22 cellular contexts compared by ENCODE assay signal in the genomic region with DNA sequence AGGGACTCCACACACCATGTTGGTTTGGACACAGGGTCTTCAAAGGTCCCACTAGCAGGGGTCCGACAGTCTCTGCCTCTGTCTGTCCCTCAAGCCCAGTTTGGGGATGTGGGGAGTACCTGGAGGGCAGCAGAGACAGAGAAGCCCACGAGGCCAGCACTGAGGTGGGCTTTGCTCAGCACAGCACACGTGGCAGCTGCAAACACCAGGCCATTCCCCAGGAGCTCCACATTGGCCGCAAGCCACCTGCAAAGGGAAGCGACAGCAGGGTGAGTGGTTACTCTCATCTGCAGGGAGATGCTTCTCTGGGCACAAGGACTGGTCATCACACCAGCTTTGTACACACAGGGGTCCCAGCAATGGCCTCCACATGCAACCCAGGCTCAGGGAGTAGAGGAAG.
DNase-seq lines count a peak whose midpoint lies in the region; ATAC-seq, FAIRE-seq and TF ChIP-seq lines count a peak whose summit lies in the region.
"Had no signal": no experiment of that assay in that cellular context is flagged by ENCODE, and none has a peak within 500 bp of the region (broad histone marks: within the 10 kb centered on the region; RNA-seq: fewer than 3 reads in every experiment).

No MANE protein-coding gene starts in this region.

- POLR2A ChIA-PET in HepG2 (lab: Yijun Ruan, JAX) (interaction anchor here (2.5 kb wide), 1 partner anchor 12 kb away, joined by 6 read pairs; no protein-coding TSS in a partner anchor), IMR-90 (lab: Charles Lee; ENCODE audit: unreplicated experiment) (no interaction called here)

- H4K5ac ChIP-seq in IMR-90 (ENCODE audit: low read depth, low read length), result no peak overlapping the region

- H2AFZ ChIP-seq in HepG2 (ENCODE audit: low read length) (no peak overlapping the region), IMR-90 (replicated peaks; ENCODE audit: low read length, poor library complexity) (no peak overlapping the region), mesenchymal stem cell (ENCODE audit: low read depth, low read length) (no peak overlapping the region)

- CTCF ChIA-PET in HepG2 (lab: Yijun Ruan, JAX; ENCODE audit: low intra/inter-chr PET ratio, low total read pairs) (no interaction called here), IMR-90 (lab: Yijun Ruan, JAX) (no interaction called here)

- H3K9ac ChIP-seq in HepG2 (ENCODE audit: insufficient read depth, low read depth, low read length) (no peak overlapping the region), IMR-90 (ENCODE audit: low read depth, low read length) (no peak overlapping the region), mesenchymal stem cell (ENCODE audit: low read length) (no peak overlapping the region)
- H3K9ac ChIP-seq: BLaER1 treated with 17β-estradiol and CSF1 and Interleukin-3, amounts not matched to agents 10 nM and 100 nM had no signal

- intact Hi-C loops in HepG2 (cut with micrococcal nuclease; ENCODE audit: unreplicated experiment) (no loop called here), right lobe of liver (cut with DNase I) (no loop called here), IMR-90 (cut with micrococcal nuclease) (no loop called here), ascending aorta (cut with DNase I) (no loop called here)

- 80% methylated on average over 5 of the region's 5 CpGs for WGBS in HepG2 (ENCODE audit: low lambda C conversion rate)
- 60% methylated on average over 2 of the region's 5 CpGs for WGBS in right lobe of liver (ENCODE audit: insufficient coverage, low coverage, low lambda C conversion rate, missing lambda C conversion rate)
- 0% methylated on average over 1 of the region's 5 CpGs; no CpG with 5 or more reads in 1 of the 2 experiments for WGBS in IMR-90 (ENCODE audit: extremely low coverage in 2 of 2, insufficient read length in 1 of 2), 2 experiments
- WGBS in mesenchymal stem cell, result 60% methylated on average over 5 of the region's 5 CpGs

- H3K9me3 ChIP-seq in HepG2 (ENCODE audit: low read length) (peaks cover 14% of the 10 kb centered on the region; the same call in 1 of the 2 replicates), right lobe of liver (no peaks in the 10 kb centered on the region), IMR-90 (ENCODE audit: control insufficient read depth, insufficient read depth, low read length) (peaks cover 17% of the 10 kb centered on the region), mesenchymal stem cell (ENCODE audit: control insufficient read depth, low read length) (peaks cover 21% of the 10 kb centered on the region), ascending aorta (peaks cover 7 to 12% of the 10 kb centered on the region in 2 donors)
- H3K9me3 ChIP-seq: Caco-2 had no signal

- H3K9me1 ChIP-seq in IMR-90 (ENCODE audit: insufficient read depth, low read length), result no peaks in the 10 kb centered on the region

- no peak overlapping the region for H2BK120ac ChIP-seq in IMR-90 (ENCODE audit: low read depth, low read length)
- no peak overlapping the region for H2BK120ac ChIP-seq in mesenchymal stem cell (ENCODE audit: low read depth, low read length)

- no peak overlapping the region for H3K18ac ChIP-seq in IMR-90 (ENCODE audit: low read depth, low read length)
- no peak overlapping the region for H3K18ac ChIP-seq in mesenchymal stem cell (ENCODE audit: low read depth in 1 of 2, low read length in 2 of 2)

- no peak for DNase-seq in HepG2 (ENCODE audit: low spot score)
- DNase-seq in right lobe of liver, result no peak
- DNase-seq in IMR-90, result no peak
- no peak for DNase-seq in mesenchymal stem cell
- no peak for DNase-seq in RPMI8226
- no peak for DNase-seq in ascending aorta (ENCODE audit: low spot score in 2 of 2)
- DNase-seq: ACHN; BE2C; Caco-2; Calu3; CD4-positive, alpha-beta T cell; CD8-positive, alpha-beta T cell; DMS79 treated with DMSO at 0.1 percent for 48 hours; GF-D8 had no signal

- H2BK20ac ChIP-seq in IMR-90 (ENCODE audit: low read depth, low read length), result no peak overlapping the region

- H3K27me3 ChIP-seq in HepG2 (ENCODE audit: control insufficient read depth in 1 of 2, insufficient read depth in 2 of 2, low read length in 2 of 2), result no peaks in the 10 kb centered on the region
- H3K27me3 ChIP-seq in right lobe of liver, result no peaks in the 10 kb centered on the region
- H3K27me3 ChIP-seq in IMR-90 (ENCODE audit: control insufficient read depth, insufficient read depth, low read length), result no peaks in the 10 kb centered on the region; the same call in 1 of the 2 replicates
- peaks cover 16 to 33% of the 10 kb centered on the region in 2 experiments for H3K27me3 ChIP-seq in mesenchymal stem cell (ENCODE audit: control insufficient read depth in 1 of 2, insufficient read depth in 1 of 2, low read length in 2 of 2)
- H3K27me3 ChIP-seq in ascending aorta, result no peaks in the 10 kb centered on the region
- H3K27me3 ChIP-seq: BE2C had no signal

- peak overlapping the region; percentile 42 for H2AK9ac ChIP-seq in IMR-90 (replicated peaks; ENCODE audit: low read depth, low read length, poor library complexity)

- TF ChIP-seq EP300 in HepG2 (IDR thresholded peaks at IDR 0.05; ENCODE audit: low read depth in 2 of 2, low read length in 2 of 2) (no peak), HepG2 (CRISPR knock-in tag; IDR thresholded peaks at IDR 0.05; ENCODE audit: borderline replicate concordance) (no peak)

- H3K79me1 ChIP-seq in IMR-90 (ENCODE audit: low read depth in 1 of 2, low read length in 2 of 2), result no peaks in the 10 kb centered on the region
- H3K79me1 ChIP-seq in mesenchymal stem cell (replicated peaks; ENCODE audit: low read length, poor library complexity, severe bottlenecking), result no peaks in the 10 kb centered on the region

- TF ChIP-seq CTCF in HepG2 (CRISPR knock-in tag; IDR thresholded peaks at IDR 0.05) (no peak), right lobe of liver (IDR thresholded peaks at IDR 0.05) (no peak), IMR-90 (conservative IDR thresholded peaks at IDR 0.05; ENCODE audit: low read depth, low read length) (no peak), ascending aorta (IDR thresholded peaks at IDR 0.05) (no peak)

- peak; percentile 11; the same call in 1 of the 3 replicates for ATAC-seq in HepG2
- ATAC-seq in right lobe of liver, result no peak
- ATAC-seq in IMR-90 (ENCODE audit: low read depth), result no peak
- ATAC-seq: CD8-positive, alpha-beta T cell had no signal

- H3K4ac ChIP-seq in IMR-90 (ENCODE audit: low read depth, low read length) (no peak overlapping the region), mesenchymal stem cell (ENCODE audit: low read depth in 1 of 2, low read length in 2 of 2) (no peak overlapping the region)

- H4K8ac ChIP-seq in IMR-90 (ENCODE audit: low read depth in 2 of 2, low read length in 2 of 2) (no peak overlapping the region), mesenchymal stem cell (ENCODE audit: low read length) (no peak overlapping the region)

- H4K91ac ChIP-seq in IMR-90 (ENCODE audit: insufficient read depth, low read depth, low read length) (no peak overlapping the region), mesenchymal stem cell (ENCODE audit: low read length) (no peak overlapping the region)

- no peak overlapping the region for H3K14ac ChIP-seq in IMR-90 (replicated peaks; ENCODE audit: low read depth, low read length)
- H3K14ac ChIP-seq in mesenchymal stem cell (ENCODE audit: low read length in 2 of 2), result no peak overlapping the region

- no peak overlapping the region for H2BK12ac ChIP-seq in mesenchymal stem cell (ENCODE audit: low read length in 2 of 2)

- peaks cover 75 to 99% of the 10 kb centered on the region in 2 experiments for H3K36me3 ChIP-seq in HepG2 (replicated peaks in 1 of 2; ENCODE audit: control insufficient read depth in 1 of 2, insufficient read depth in 2 of 2, low read length in 2 of 2)
- peaks cover 0 to 89% (median 42%) of the 10 kb centered on the region in 4 donors for H3K36me3 ChIP-seq in right lobe of liver
- H3K36me3 ChIP-seq in IMR-90 (ENCODE audit: control insufficient read depth, insufficient read depth, low read length), result peaks cover 3% of the 10 kb centered on the region; the same call in 1 of the 2 replicates
- H3K36me3 ChIP-seq in mesenchymal stem cell (ENCODE audit: control insufficient read depth in 1 of 2, insufficient read depth in 2 of 2, low read depth in 1 of 2, low read length in 2 of 2), result peaks cover 0 to 28% of the 10 kb centered on the region in 2 experiments
- H3K36me3 ChIP-seq in ascending aorta, result no peaks in the 10 kb centered on the region
- H3K36me3 ChIP-seq: BE2C had no signal

- BruUV-seq in HepG2 (replicated peaks; lab: Mats Ljungman, UMichigan) (no TSS peak), IMR-90 (replicated peaks; lab: Mats Ljungman, UMichigan) (no TSS peak)

- dilution Hi-C loops in IMR-90 (cut with HindIII; ENCODE audit: low sequenced_read_pairs, unreplicated experiment), result no loop called here

- H3K27ac ChIP-seq in HepG2 (ENCODE audit: extremely low read length, insufficient read depth, low read length) (no peak overlapping the region), right lobe of liver (no peak overlapping the region), IMR-90 (ENCODE audit: insufficient read depth, low read length) (no peak overlapping the region), mesenchymal stem cell (ENCODE audit: low read length, poor library complexity, severe bottlenecking) (no peak overlapping the region), ascending aorta (no peak overlapping the region)
- H3K27ac ChIP-seq: 22Rv1; BLaER1 treated with 17β-estradiol and CSF1 and Interleukin-3, amounts not matched to agents 10 nM and 100 nM; C4-2B had no signal

- in situ Hi-C loops in HepG2 (cut with HindIII; ENCODE audit: extremely low pct_ligation_motif_present, low pct_unique_long_range_greater_than_20kb), result no loop called here
- in situ Hi-C loops in IMR-90 (cut with MboI; ENCODE audit: low sequenced_read_pairs), result no loop called here

- H3K4me3 ChIP-seq in HepG2 (replicated peaks in 1 of 3; ENCODE audit: insufficient read depth in 1 of 3, low read depth in 2 of 3, low read length in 3 of 3) (no peak overlapping the region), right lobe of liver (no peak overlapping the region), IMR-90 (ENCODE audit: insufficient read depth, low read depth, low read length) (no peak overlapping the region), mesenchymal stem cell (ENCODE audit: insufficient read depth in 1 of 2, low read depth in 1 of 2, low read length in 2 of 2) (no peak overlapping the region), ascending aorta (no peak overlapping the region)
- H3K4me3 ChIP-seq: BLaER1 treated with 17β-estradiol and CSF1 and Interleukin-3, amounts not matched to agents 10 nM and 100 nM had no signal

- H2BK5ac ChIP-seq in IMR-90 (ENCODE audit: low read depth, low read length, poor library complexity, severe bottlenecking) (no peak overlapping the region), mesenchymal stem cell (ENCODE audit: low read depth, low read length, poor library complexity, severe bottlenecking) (no peak overlapping the region)

- H2AK5ac ChIP-seq in IMR-90 (ENCODE audit: low read depth, low read length) (no peak overlapping the region), mesenchymal stem cell (ENCODE audit: low read length, severe bottlenecking) (peak overlapping the region; percentile 64)

- FAIRE-seq in HepG2 (lab: Jason Lieb, UNC), result no peak
- FAIRE-seq: A204.1, D721Med, G401.6, GM12891, GM19239 had no signal

- TF ChIP-seq POLR2A in HepG2 (IDR thresholded peaks at IDR 0.05; ENCODE audit: insufficient read depth in 1 of 2, low read depth in 2 of 2, low read length in 2 of 2) (no peak; a peak in 1 of 4 replicates), right lobe of liver (IDR thresholded peaks at IDR 0.05) (no peak), IMR-90 (IDR thresholded peaks at IDR 0.05; ENCODE audit: low read depth, low read length) (no peak)

- H3K79me2 ChIP-seq in HepG2 (ENCODE audit: insufficient read depth, low read length), result no peaks in the 10 kb centered on the region

- no peak overlapping the region for H3K4me2 ChIP-seq in HepG2 (ENCODE audit: low read depth, low read length)
- H3K4me2 ChIP-seq in IMR-90 (ENCODE audit: low read depth, low read length), result no peak overlapping the region
- H3K4me2 ChIP-seq in mesenchymal stem cell (ENCODE audit: low read length, poor library complexity, severe bottlenecking), result no peak overlapping the region

- H3K4me1 ChIP-seq in HepG2 (ENCODE audit: insufficient read depth, low read length), result no peaks in the 10 kb centered on the region
- no peaks in the 10 kb centered on the region for H3K4me1 ChIP-seq in right lobe of liver
- H3K4me1 ChIP-seq in IMR-90 (ENCODE audit: control insufficient read depth, insufficient read depth, low read length), result no peaks in the 10 kb centered on the region
- peaks cover 3% of the 10 kb centered on the region for H3K4me1 ChIP-seq in mesenchymal stem cell (ENCODE audit: control insufficient read depth, insufficient read depth, low read depth, low read length)
- no peaks in the 10 kb centered on the region for H3K4me1 ChIP-seq in ascending aorta
- H3K4me1 ChIP-seq: BE2C, Caco-2 had no signal

- no peak overlapping the region for H3K23ac ChIP-seq in IMR-90 (ENCODE audit: low read depth, low read length)
- no peak overlapping the region for H3K23ac ChIP-seq in mesenchymal stem cell (ENCODE audit: low read length in 2 of 2)

- no peak overlapping the region for H2BK15ac ChIP-seq in IMR-90 (ENCODE audit: low read depth, low read length)
- H2BK15ac ChIP-seq in mesenchymal stem cell (ENCODE audit: low read depth, poor library complexity, severe bottlenecking), result no peak overlapping the region

- H3K56ac ChIP-seq in IMR-90 (ENCODE audit: extremely low read depth, insufficient read depth, low read length), result no peak overlapping the region; the same call in 1 of the 2 replicates

- no peak for TF ChIP-seq RAD21 in HepG2 (CRISPR knock-in tag; IDR thresholded peaks at IDR 0.05)
- TF ChIP-seq RAD21 in IMR-90 (IDR thresholded peaks at IDR 0.05; ENCODE audit: low read length), result no peak

- H4K20me1 ChIP-seq in HepG2 (ENCODE audit: insufficient read depth, low read length) (no peaks in the 10 kb centered on the region), IMR-90 (ENCODE audit: insufficient read depth, low read length) (no peaks in the 10 kb centered on the region)
- H4K20me1 ChIP-seq: BLaER1 treated with 17β-estradiol and CSF1 and Interleukin-3, amounts not matched to agents 10 nM and 100 nM had no signal
